In genomic region chr5:107204413-107204812, GRCh38 we compare ENCODE assay signal across 19 cellular contexts.
DNase-seq lines count a peak whose midpoint lies in the region; ATAC-seq, FAIRE-seq and TF ChIP-seq lines count a peak whose summit lies in the region.
"Had no signal": no experiment of that assay in that cellular context is flagged by ENCODE, and none has a peak within 500 bp of the region (broad histone marks: within the 10 kb centered on the region; RNA-seq: fewer than 3 reads in every experiment).

No MANE protein-coding gene starts in this region.

- H3K36me3 ChIP-seq in ACC112 (ENCODE audit: insufficient read depth, low read length) = no peaks in the 10 kb centered on the region
- no peaks in the 10 kb centered on the region for H3K36me3 ChIP-seq in OCI-LY1 (ENCODE audit: insufficient read depth, low read length)
- H3K36me3 ChIP-seq in neuronal stem cell (replicated peaks in 1 of 2; ENCODE audit: control insufficient read depth in 2 of 2, insufficient read depth in 2 of 2, low read length in 2 of 2) = no peaks in the 10 kb centered on the region
- H3K36me3 ChIP-seq: BLaER1 treated with 17β-estradiol and CSF1 and Interleukin-3, amounts not matched to agents 10 nM and 100 nM had no signal

- H2AFZ ChIP-seq in ACC112 (ENCODE audit: low read length, unreplicated experiment) (peak overlapping the region; percentile 84), OCI-LY1 (ENCODE audit: low read length) (peak overlapping the region; percentile 11; the same call in 1 of the 2 replicates), neuronal stem cell (ENCODE audit: low read length) (peak overlapping the region; percentile 8)
- H2AFZ ChIP-seq: GM23338 had no signal

- H4K8ac ChIP-seq in neuronal stem cell (ENCODE audit: low read depth, low read length) = no peak overlapping the region

- no peaks in the 10 kb centered on the region for H4K20me1 ChIP-seq in OCI-LY1 (ENCODE audit: insufficient read depth, low read length)
- H4K20me1 ChIP-seq: BLaER1 treated with 17β-estradiol and CSF1 and Interleukin-3, amounts not matched to agents 10 nM and 100 nM had no signal

- ATAC-seq in sciatic nerve = no peak
- ATAC-seq: CD8-positive, alpha-beta T cell; GM23338; HCT116 had no signal

- H3K18ac ChIP-seq in neuronal stem cell (ENCODE audit: low read length) = no peak overlapping the region

- H3K4me1 ChIP-seq in ACC112 (ENCODE audit: control insufficient read depth, insufficient read depth, low read length, unreplicated experiment) = no peaks in the 10 kb centered on the region
- H3K4me1 ChIP-seq in OCI-LY1 (ENCODE audit: insufficient read depth, low read length, severe bottlenecking) = peaks cover 14% of the 10 kb centered on the region
- no peaks in the 10 kb centered on the region for H3K4me1 ChIP-seq in neuronal stem cell (ENCODE audit: control insufficient read depth in 2 of 2, insufficient read depth in 1 of 2, low read depth in 1 of 2, low read length in 2 of 2)
- H3K4me1 ChIP-seq: BLaER1 treated with 17β-estradiol and CSF1 and Interleukin-3, amounts not matched to agents 10 nM and 100 nM had no signal

- no peaks in the 10 kb centered on the region for H3K79me1 ChIP-seq in neuronal stem cell (ENCODE audit: low read depth, low read length)

- no peaks in the 10 kb centered on the region for H3K27me3 ChIP-seq in ACC112 (ENCODE audit: insufficient read depth, low read length)
- H3K27me3 ChIP-seq in OCI-LY1 (ENCODE audit: insufficient read depth, low read length) = no peaks in the 10 kb centered on the region
- no peaks in the 10 kb centered on the region for H3K27me3 ChIP-seq in neuronal stem cell (ENCODE audit: control insufficient read depth in 3 of 3, insufficient read depth in 3 of 3, low read depth in 1 of 3, low read length in 3 of 3)
- H3K27me3 ChIP-seq: BLaER1 treated with 17β-estradiol and CSF1 and Interleukin-3, amounts not matched to agents 10 nM and 100 nM had no signal

- H2BK12ac ChIP-seq in neuronal stem cell (ENCODE audit: low read length) = no peak overlapping the region

- no peak overlapping the region for H2BK120ac ChIP-seq in neuronal stem cell (ENCODE audit: low read depth, low read length)

- no peaks in the 10 kb centered on the region for H3K79me2 ChIP-seq in ACC112 (ENCODE audit: control insufficient read depth, insufficient read depth, low read length, unreplicated experiment)
- no peaks in the 10 kb centered on the region for H3K79me2 ChIP-seq in OCI-LY1 (ENCODE audit: insufficient read depth, low read length)

- no CpG with 5 or more reads among the region's 5 CpGs for WGBS in neuronal stem cell (ENCODE audit: extremely low coverage in 2 of 2, insufficient read length in 2 of 2, insufficient replicate concordance in 1 of 2), 2 donors

- TF ChIP-seq CTCF in OCI-LY1 (IDR thresholded peaks at IDR 0.05; ENCODE audit: low read length) = no peak

- no peak for FAIRE-seq in urothelium cell line (lab: Jason Lieb, UNC)
- FAIRE-seq: GM12891 had no signal

- H3K23ac ChIP-seq in neuronal stem cell (ENCODE audit: low read depth, low read length, poor library complexity) = no peak overlapping the region

- H3K4me3 ChIP-seq in ACC112 (ENCODE audit: low read depth, low read length) = no peak overlapping the region
- H3K4me3 ChIP-seq in OCI-LY1 (ENCODE audit: low read depth, low read length, poor library complexity, severe bottlenecking) = no peak overlapping the region
- no peak overlapping the region for H3K4me3 ChIP-seq in neuronal stem cell (ENCODE audit: low read length in 2 of 2)
- H3K4me3 ChIP-seq: BLaER1 treated with 17β-estradiol and CSF1 and Interleukin-3, amounts not matched to agents 10 nM and 100 nM; GM23338 had no signal

- no peak overlapping the region for H3K14ac ChIP-seq in neuronal stem cell (ENCODE audit: low read length)

- no peak overlapping the region for H2BK15ac ChIP-seq in neuronal stem cell (ENCODE audit: low read length)

- peak in 27 of 42 donors; percentile 2 to 73 (median 28) for DNase-seq in head of caudate nucleus
- no peak for DNase-seq in neuronal stem cell (ENCODE audit: low spot score)
- DNase-seq in sciatic nerve (ENCODE audit: low spot score) = no peak
- DNase-seq in urothelium cell line (ENCODE audit: low spot score) = no peak
- no peak for DNase-seq in DMS79 treated with DMSO at 0.1 percent for 48 hours (lab: John Stamatoyannopoulos, UW)
- no peak for DNase-seq in occipital lobe (lab: John Stamatoyannopoulos, UW)
- DNase-seq: 8988T; CD8-positive, alpha-beta T cell; COR-L47; DMS 273 treated with DMSO at 0.1 percent for 48 hours; DMS53; H7; HFFc6 had no signal

- no peak overlapping the region for H2BK5ac ChIP-seq in neuronal stem cell (ENCODE audit: low read length)

- no peaks in the 10 kb centered on the region for H3K9me3 ChIP-seq in OCI-LY1 (ENCODE audit: low read length)
- H3K9me3 ChIP-seq in neuronal stem cell (replicated peaks in 1 of 2; ENCODE audit: control insufficient read depth in 2 of 2, insufficient read depth in 1 of 2, low read depth in 1 of 2, low read length in 2 of 2) = no peaks in the 10 kb centered on the region
- H3K9me3 ChIP-seq: BLaER1 treated with 17β-estradiol and CSF1 and Interleukin-3, amounts not matched to agents 10 nM and 100 nM had no signal

- H3K4me2 ChIP-seq in OCI-LY1 (ENCODE audit: low read length) = peak overlapping the region; percentile 3; the same call in 1 of the 2 replicates
- no peak overlapping the region for H3K4me2 ChIP-seq in neuronal stem cell (ENCODE audit: insufficient read depth, low read length, poor library complexity, severe bottlenecking)
- H3K4me2 ChIP-seq: BLaER1 treated with 17β-estradiol and CSF1 and Interleukin-3, amounts not matched to agents 10 nM and 100 nM; GM23338 had no signal

- H3K9ac ChIP-seq in OCI-LY1 (ENCODE audit: low read length) (no peak overlapping the region), neuronal stem cell (ENCODE audit: low read depth, low read length, poor library complexity) (no peak overlapping the region)
- H3K9ac ChIP-seq: BLaER1 treated with 17β-estradiol and CSF1 and Interleukin-3, amounts not matched to agents 10 nM and 100 nM had no signal

- no peak overlapping the region for H4K91ac ChIP-seq in neuronal stem cell (ENCODE audit: low read depth, low read length, poor library complexity)

- no peak overlapping the region for H2AK5ac ChIP-seq in neuronal stem cell (ENCODE audit: low read depth, low read length)

- intact Hi-C loops in head of caudate nucleus (cut with DNase I) (no loop called here), sciatic nerve (cut with DNase I) (no loop called here)

- H3K9me2 ChIP-seq in OCI-LY1 (ENCODE audit: low read depth, low read length) = no peaks in the 10 kb centered on the region

- no peaks in the 10 kb centered on the region for H3F3A ChIP-seq in OCI-LY1 (ENCODE audit: insufficient read depth, low read length)

- H3K4ac ChIP-seq in neuronal stem cell (ENCODE audit: low read length) = no peak overlapping the region

- H3K27ac ChIP-seq in ACC112 (ENCODE audit: low read depth, low read length) (no peak overlapping the region), OCI-LY1 (ENCODE audit: low read depth, low read length, poor library complexity, severe bottlenecking) (no peak overlapping the region), neuronal stem cell (replicated peaks; ENCODE audit: low read length) (no peak overlapping the region)
- H3K27ac ChIP-seq: BLaER1 treated with 17β-estradiol and CSF1 and Interleukin-3, amounts not matched to agents 10 nM and 100 nM had no signal

Comparison
In these comparisons a context has a peak if more than half of its experiments do, and no peak if none do; other contexts are left out.
1. H2AFZ ChIP-seq: peak in every context shown above with its lines; median percentile 84 in ACC112; 11 in OCI-LY1; 8 in neuronal stem cell.
2. DNase-seq: peak in head of caudate nucleus (27 of 42); none in neuronal stem cell (single experiment), sciatic nerve (single experiment), urothelium cell line (single experiment), DMS79 treated with DMSO at 0.1 percent for 48 hours (single experiment) and occipital lobe (single experiment).